In the genomic region with DNA sequence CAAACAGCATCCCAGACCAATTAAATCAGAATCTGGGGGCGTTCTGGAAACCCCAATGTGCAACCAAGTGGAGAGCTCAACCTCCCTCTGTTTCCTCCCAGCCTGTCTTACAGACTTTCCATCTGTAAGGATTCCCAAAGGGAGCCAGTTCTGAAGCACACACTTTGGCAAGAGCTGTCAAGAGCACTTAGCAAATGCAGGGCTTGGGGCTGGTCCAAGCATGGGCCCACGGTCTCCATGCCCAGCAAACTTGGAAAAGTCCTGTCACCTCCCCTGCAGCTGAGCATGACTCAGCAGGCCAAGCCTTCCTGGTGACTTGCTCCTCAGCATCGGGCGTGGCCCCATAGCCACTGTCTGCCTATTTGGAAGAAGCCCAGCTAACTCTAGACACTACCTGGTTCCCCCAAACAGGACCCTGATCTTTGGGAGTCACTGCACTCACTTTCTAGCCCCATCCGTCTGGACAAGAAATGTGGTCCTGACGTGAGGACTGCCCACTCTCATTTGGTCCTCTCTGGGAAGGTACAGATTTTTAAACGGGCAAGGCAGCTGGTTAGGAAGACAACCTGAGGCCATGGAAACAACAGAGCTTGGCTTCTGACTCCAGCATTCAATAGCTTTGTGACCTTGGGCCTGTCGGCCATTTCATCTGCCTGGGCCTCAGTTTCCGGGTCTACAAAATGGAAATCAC, we compare ENCODE assay signal across 8 cellular contexts. TPM values are rescaled to one million over a fixed set of nuclear protein-coding genes. Genes with fewer than 3 reads are reported as not detected.
DNase-seq lines count a peak whose midpoint lies in the region; ATAC-seq and TF ChIP-seq lines count a peak whose summit lies in the region.

No MANE protein-coding gene starts in this region.

- TF ChIP-seq CTCF in GM23338 (conservative IDR thresholded peaks at IDR 0.05; ENCODE audit: low read depth in 2 of 2) (no peak), MCF 10A (IDR thresholded peaks at IDR 0.05; ENCODE audit: unreplicated experiment) (no peak)

- CTCF ChIA-PET in MCF 10A (lab: Yijun Ruan, JAX) = interaction anchor here (0.6 to 2.1 kb wide), 6 partner anchors 15 to 1659 kb away, joined by 3 to 11 read pairs (median 6); no protein-coding TSS in a partner anchor

- ATAC-seq in GM23338 = no peak
- ATAC-seq in left colon = peak; percentile 58
- no peak for ATAC-seq in HG02678 (IDR thresholded peaks at IDR 0.05; ENCODE audit: unreplicated experiment)
- no peak for ATAC-seq in HG02938 (IDR thresholded peaks at IDR 0.05; ENCODE audit: unreplicated experiment)

- H3K4me1 Mint-ChIP-seq in GM23338 (peaks cover 77% of the 10 kb centered on the region), MCF 10A (ENCODE audit: insufficient read depth, unreplicated experiment) (peaks cover 78% of the 10 kb centered on the region)

- intact Hi-C loops in MCF 10A (cut with micrococcal nuclease) (loop anchor here (1.0 kb wide), 1 partner anchor 17 kb away; the partner anchor contains the start of gene SLC2A1), left colon (cut with DNase I, micrococcal nuclease) (no loop called here)

- H3K4me1 ChIP-seq in GM23338 (ENCODE audit: insufficient read depth) = peaks cover 21% of the 10 kb centered on the region; the same call in 1 of the 2 replicates
- H3K4me1 ChIP-seq in stomach smooth muscle (ENCODE audit: control insufficient read depth, insufficient read depth, low read length) = peaks cover 80% of the 10 kb centered on the region

- H3K4me3 Mint-ChIP-seq in GM23338 (no peak overlapping the region), MCF 10A (ENCODE audit: unreplicated experiment) (peak overlapping the region; percentile 54)

- H3K36me3 Mint-ChIP-seq in GM23338 (ENCODE audit: low read depth) = peaks cover 84% of the 10 kb centered on the region
- peaks cover 25% of the 10 kb centered on the region for H3K36me3 Mint-ChIP-seq in MCF 10A (ENCODE audit: insufficient read depth, unreplicated experiment)

- H2AFZ ChIP-seq in GM23338 = no peak overlapping the region

- H4K20me1 ChIP-seq in GM23338 (replicated peaks; ENCODE audit: insufficient read depth) = peaks cover 81% of the 10 kb centered on the region

- H3K27ac Mint-ChIP-seq in GM23338 (peak overlapping the region; percentile 39), MCF 10A (ENCODE audit: low read depth, unreplicated experiment) (peak overlapping the region; percentile 58)

- H3K9ac ChIP-seq in stomach smooth muscle (ENCODE audit: low read length in 2 of 2) = peak overlapping the region in 1 of 2 donors; percentile 2

- no peaks in the 10 kb centered on the region for H3K9me3 ChIP-seq in stomach smooth muscle (ENCODE audit: control insufficient read depth in 2 of 2, low read length in 2 of 2)

- H3K36me3 ChIP-seq in GM23338 (ENCODE audit: insufficient read depth) = peaks cover 60% of the 10 kb centered on the region
- H3K36me3 ChIP-seq in stomach smooth muscle (ENCODE audit: control insufficient read depth in 2 of 2, insufficient read depth in 2 of 2, low read length in 2 of 2) = peaks cover 4 to 6% of the 10 kb centered on the region in 2 donors

- peaks cover 100% of the 10 kb centered on the region for H3K79me2 ChIP-seq in GM23338 (replicated peaks; ENCODE audit: insufficient read depth)

- no peak overlapping the region for H3K4me2 ChIP-seq in GM23338

- H3K27ac ChIP-seq in GM23338 (ENCODE audit: low read depth) (peak overlapping the region; percentile 84), stomach smooth muscle (ENCODE audit: low read length) (peak overlapping the region; percentile 87)

- no peaks in the 10 kb centered on the region for H3K27me3 ChIP-seq in GM23338 (ENCODE audit: insufficient read depth)
- H3K27me3 ChIP-seq in stomach smooth muscle (ENCODE audit: control insufficient read depth in 1 of 2, insufficient read depth in 2 of 2, low read length in 2 of 2) = no peaks in the 10 kb centered on the region

- peaks cover 12% of the 10 kb centered on the region; the same call in 1 of the 2 replicates for H3F3A ChIP-seq in GM23338 (replicated peaks; ENCODE audit: low read depth)

- no TSS peak for BruUV-seq in MCF 10A (replicated peaks; lab: Mats Ljungman, UMichigan)

- no peaks in the 10 kb centered on the region for H3K9me2 ChIP-seq in GM23338 (ENCODE audit: insufficient read depth)

- H3K4me3 ChIP-seq in GM23338 = no peak overlapping the region
- H3K4me3 ChIP-seq in stomach smooth muscle (ENCODE audit: low read length in 2 of 2) = no peak overlapping the region

- DNase-seq in GM23338 (ENCODE audit: low spot score) = no peak
- peak; percentile 42 for DNase-seq in OCI-M1 (lab: John Stamatoyannopoulos, UW)
- DNase-seq in MCF 10A (ENCODE audit: unreplicated experiment) = peak; percentile 94
- DNase-seq in left colon = peak; percentile 84 to 90
- DNase-seq in NCI-H1092 (lab: John Stamatoyannopoulos, UW) = no peak

- POLR2A ChIA-PET in MCF 10A (lab: Yijun Ruan, JAX) = interaction anchor here (0.6 to 12.1 kb wide), 13 partner anchors 9 to 601 kb away, joined by 3 to 403 read pairs (median 7); partner anchors contain the start of genes C1orf50, P3H1, SLC2A1 and ZNF691

- H3K27me3 Mint-ChIP-seq in GM23338 (ENCODE audit: insufficient read depth, low read depth, poor library complexity) (peaks cover 19% of the 10 kb centered on the region), MCF 10A (ENCODE audit: insufficient read depth, unreplicated experiment) (no peaks in the 10 kb centered on the region)

- H3K9me3 Mint-ChIP-seq in GM23338 (no peaks in the 10 kb centered on the region; the same call in 2 of the 3 replicates), MCF 10A (ENCODE audit: unreplicated experiment) (no peaks in the 10 kb centered on the region)

TF ChIP-seq in GM23338, 12 proteins besides CTCF, POLR2A, EP300 and RAD21 (continues in another document):
- TF ChIP-seq, protein P1, sequence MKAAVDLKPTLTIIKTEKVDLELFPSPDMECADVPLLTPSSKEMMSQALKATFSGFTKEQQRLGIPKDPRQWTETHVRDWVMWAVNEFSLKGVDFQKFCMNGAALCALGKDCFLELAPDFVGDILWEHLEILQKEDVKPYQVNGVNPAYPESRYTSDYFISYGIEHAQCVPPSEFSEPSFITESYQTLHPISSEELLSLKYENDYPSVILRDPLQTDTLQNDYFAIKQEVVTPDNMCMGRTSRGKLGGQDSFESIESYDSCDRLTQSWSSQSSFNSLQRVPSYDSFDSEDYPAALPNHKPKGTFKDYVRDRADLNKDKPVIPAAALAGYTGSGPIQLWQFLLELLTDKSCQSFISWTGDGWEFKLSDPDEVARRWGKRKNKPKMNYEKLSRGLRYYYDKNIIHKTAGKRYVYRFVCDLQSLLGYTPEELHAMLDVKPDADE (IDR thresholded peaks at IDR 0.05) = no peak
- no peak for TF ChIP-seq ZNF114 (CRISPR knock-in tag; IDR thresholded peaks at IDR 0.05)
- TF ChIP-seq JUNB (IDR thresholded peaks at IDR 0.05; ENCODE audit: unreplicated experiment) = no peak

RNA-seq across cellular contexts. Expression of gene SLC2A1, which starts 16.9 kb away (rescaled TPM):
- 305 and 479 TPM in 2 replicates for total RNA-seq in GM23338 (2014; rRNA removed; shearing (Covaris generic))
- polyA plus RNA-seq in GM23338 (2016; fragmentation: Nextera tagmentation; extraction: Ambion mirVana) = 63.9 and 66.1 TPM in 2 replicates
- total RNA-seq in MCF 10A (2022) (87.5 and 95.0 TPM in 2 replicates), left colon (10 to 100 TPM; 59.0 to 82.7 TPM)

Comparison
In these comparisons a context has a peak if more than half of its experiments do, and no peak if none do; other contexts are left out.
1. DNase-seq: peak in OCI-M1 (single experiment), MCF 10A (single experiment) and left colon (2 of 2); none in GM23338 (single experiment) and NCI-H1092 (single experiment).